Comparison of ENCODE assay signal across 1 cellular context in the genomic region with DNA sequence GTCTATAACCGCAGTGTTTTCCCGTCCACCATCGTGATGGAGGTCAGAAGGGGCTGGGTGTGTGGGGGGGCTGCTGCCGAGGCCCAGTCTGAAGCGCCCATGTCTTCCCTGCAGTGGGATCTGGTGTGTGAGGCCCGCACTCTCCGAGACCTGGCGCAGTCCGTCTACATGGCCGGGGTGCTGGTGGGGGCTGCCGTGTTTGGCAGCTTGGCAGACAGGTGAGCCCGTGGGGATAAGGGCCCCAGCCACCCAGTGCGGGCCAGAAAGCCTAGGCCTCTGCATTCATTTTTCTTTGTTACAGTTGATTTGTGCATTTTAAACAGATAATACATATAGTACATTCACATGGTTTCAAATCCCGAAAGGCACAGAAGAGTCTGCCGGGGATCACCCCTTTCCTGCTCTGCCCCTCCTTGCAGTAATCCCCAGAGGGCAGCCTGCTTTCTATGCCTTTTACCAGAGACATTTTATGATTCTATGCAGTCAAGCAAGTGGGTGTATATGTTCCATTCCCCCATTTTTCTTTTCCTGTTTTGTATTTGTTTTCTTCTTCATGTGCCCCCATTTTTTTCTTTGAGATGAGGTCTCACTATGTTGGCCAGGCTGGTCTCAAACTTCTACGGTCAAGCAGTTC.
TF ChIP-seq lines count a peak whose summit lies in the region.

No MANE protein-coding gene starts in this region.

TF ChIP-seq in HepG2, 621 proteins besides CTCF, POLR2A, EP300 and RAD21:
- no peak for TF ChIP-seq HIVEP1 (CRISPR knock-in tag; IDR thresholded peaks at IDR 0.05)
- peak; percentile 39 for TF ChIP-seq AGO1 (IDR thresholded peaks at IDR 0.05; ENCODE audit: low read depth, low read length, poor library complexity, severe bottlenecking)
